In the genomic region with DNA sequence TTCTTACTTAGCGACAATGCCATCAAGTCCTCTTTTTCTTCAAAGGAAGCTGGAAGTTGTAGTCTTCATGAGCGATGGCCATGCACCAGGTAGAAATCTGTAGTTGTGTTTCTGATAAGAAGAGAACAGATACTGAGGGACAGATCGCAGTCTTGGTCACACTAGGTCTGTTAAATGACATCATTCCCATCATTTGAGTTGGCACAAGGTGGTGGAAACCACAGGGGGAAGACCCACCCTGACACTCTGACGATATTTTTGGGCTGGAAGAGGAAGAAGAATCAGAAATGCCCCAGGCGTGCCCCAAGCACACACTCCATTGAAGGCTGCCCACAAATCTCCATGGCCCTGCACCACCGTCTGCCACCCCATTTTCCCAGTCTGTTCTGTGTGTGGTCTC, we compare ENCODE assay signal across 14 cellular contexts.
DNase-seq lines count a peak whose midpoint lies in the region; ATAC-seq and TF ChIP-seq lines count a peak whose summit lies in the region.
"Had no signal": no experiment of that assay in that cellular context is flagged by ENCODE, and none has a peak within 500 bp of the region (broad histone marks: within the 10 kb centered on the region; RNA-seq: fewer than 3 reads in every experiment).

No MANE protein-coding gene starts in this region.

- no peaks in the 10 kb centered on the region for H4K20me1 ChIP-seq in OCI-LY3 (ENCODE audit: insufficient read depth, low read length)

- 89 to 90% methylated on average over 6 of the region's 6 CpGs for WGBS in tibial nerve, 2 donors

- peaks cover 13% of the 10 kb centered on the region for H3K27me3 ChIP-seq in OCI-LY3 (ENCODE audit: low read depth, low read length)
- H3K27me3 ChIP-seq in tibial nerve: no peaks in the 10 kb centered on the region
- H3K27me3 ChIP-seq: pancreas, upper lobe of right lung had no signal

- no peaks in the 10 kb centered on the region for H3K79me2 ChIP-seq in OCI-LY3 (ENCODE audit: low read length)

- no peak for DNase-seq in NCI-H510A treated with DMSO at 0.1 percent for 48 hours (lab: John Stamatoyannopoulos, UW)
- DNase-seq in tibial nerve (ENCODE audit: low spot score in 2 of 2): no peak
- no peak for DNase-seq in middle frontal gyrus (ENCODE audit: extremely low spot score, low spot score)
- DNase-seq in AG08395 (ENCODE audit: low spot score): no peak
- DNase-seq: CD8-positive, alpha-beta memory T cell; mesendoderm; MM.1S; pancreas; PC-9; upper lobe of right lung had no signal

- H3K36me3 ChIP-seq in OCI-LY3 (replicated peaks; ENCODE audit: low read depth, low read length) (peaks cover 32% of the 10 kb centered on the region), tibial nerve (no peaks in the 10 kb centered on the region)
- H3K36me3 ChIP-seq: pancreas, upper lobe of right lung had no signal

- H3K9ac ChIP-seq in OCI-LY3 (ENCODE audit: low read length): peak overlapping the region; percentile 54

- H3K27ac ChIP-seq in OCI-LY3 (ENCODE audit: low read length): peak overlapping the region; percentile 77
- no peak overlapping the region for H3K27ac ChIP-seq in tibial nerve
- H3K27ac ChIP-seq: pancreas, PC-9, upper lobe of right lung had no signal

- TF ChIP-seq EP300 in tibial nerve (IDR thresholded peaks at IDR 0.05): no peak

- ATAC-seq in GM18511 (IDR thresholded peaks at IDR 0.05; ENCODE audit: unreplicated experiment): peak; percentile 83
- ATAC-seq in GM19035 (IDR thresholded peaks at IDR 0.05; ENCODE audit: unreplicated experiment): peak; percentile 44
- ATAC-seq in HG02870 (IDR thresholded peaks at IDR 0.05; ENCODE audit: unreplicated experiment): peak; percentile 61
- ATAC-seq: pancreas, upper lobe of right lung had no signal

- TF ChIP-seq CTCF in OCI-LY3 (IDR thresholded peaks at IDR 0.05; ENCODE audit: low read depth, low read length) (no peak), tibial nerve (IDR thresholded peaks at IDR 0.05) (no peak)

- H3K4me1 ChIP-seq in OCI-LY3 (ENCODE audit: low read length) (peaks cover 71% of the 10 kb centered on the region), tibial nerve (no peaks in the 10 kb centered on the region)
- H3K4me1 ChIP-seq: pancreas, upper lobe of right lung had no signal

- no peak for TF ChIP-seq POLR2A in tibial nerve (IDR thresholded peaks at IDR 0.05)

- H2AFZ ChIP-seq in OCI-LY3 (ENCODE audit: low read depth, low read length): no peak overlapping the region
- H2AFZ ChIP-seq: PC-9 had no signal

- H3K9me3 ChIP-seq in OCI-LY3 (ENCODE audit: insufficient read depth, low read length): peaks cover 21% of the 10 kb centered on the region
- H3K9me3 ChIP-seq in tibial nerve: no peaks in the 10 kb centered on the region
- H3K9me3 ChIP-seq: pancreas, upper lobe of right lung had no signal

- H3K4me2 ChIP-seq in OCI-LY3 (ENCODE audit: low read length): peak overlapping the region; percentile 74
- H3K4me2 ChIP-seq: PC-9 had no signal

- H3K4me3 ChIP-seq in OCI-LY3 (ENCODE audit: low read length) (peak overlapping the region; percentile 51), tibial nerve (no peak overlapping the region)
- H3K4me3 ChIP-seq: pancreas, PC-9, upper lobe of right lung had no signal
